ENCODE assay signal across 8 cellular contexts in genomic region chr12:56128669-56129209, GRCh38. TPM values are rescaled to one million over a fixed set of nuclear protein-coding genes. Genes with fewer than 3 reads are reported as not detected.
DNase-seq lines count a peak whose midpoint lies in the region; ATAC-seq, FAIRE-seq and TF ChIP-seq lines count a peak whose summit lies in the region.

No MANE protein-coding gene starts in this region.

- CTCF ChIA-PET in HEK293 (lab: Yijun Ruan, JAX) = interaction anchor here (0.5 to 6.8 kb wide), 14 partner anchors 8 to 1135 kb away, joined by 3 to 65 read pairs (median 3); partner anchors contain the start of genes MYL6, RPL41, SMARCC2 and ZC3H10

- H3K27ac ChIP-seq in BLaER1 (peak overlapping the region; percentile 85), HEK293 (ENCODE audit: extremely low read depth, low read depth, low read length) (peak overlapping the region; percentile 57; the same call in 1 of the 2 replicates), heart right ventricle (peak overlapping the region; percentile 36 to 94 (median 88))

- H3K4me1 Mint-ChIP-seq in activated T-helper 1 cell treated with anti-CD3 and anti-CD28 coated beads, Interleukin-12 subunit alpha, Interleukin-12 subunit beta, Interleukin-2, Interleukin-4 antibody, amounts not matched to agents 30 ng/mL and 10 ng/mL and 1 ng/mL, durations not matched to agents 14 hours and 24 hours and 36 hours (ENCODE audit: low read depth) = peaks cover 67% of the 10 kb centered on the region

- no peak for FAIRE-seq in RCC 7860 (lab: Jason Lieb, UNC)

- H3K4me2 ChIP-seq in BLaER1 = peak overlapping the region; percentile 98

- H3K36me3 Mint-ChIP-seq in activated T-helper 1 cell treated with anti-CD3 and anti-CD28 coated beads, Interleukin-12 subunit alpha, Interleukin-12 subunit beta, Interleukin-2, Interleukin-4 antibody, amounts not matched to agents 30 ng/mL and 10 ng/mL and 1 ng/mL, durations not matched to agents 14 hours and 24 hours and 36 hours (ENCODE audit: low read depth) = peaks cover 34% of the 10 kb centered on the region

- peak overlapping the region; percentile 94 for H3K27ac Mint-ChIP-seq in activated T-helper 1 cell treated with anti-CD3 and anti-CD28 coated beads, Interleukin-12 subunit alpha, Interleukin-12 subunit beta, Interleukin-2, Interleukin-4 antibody, amounts not matched to agents 30 ng/mL and 10 ng/mL and 1 ng/mL, durations not matched to agents 14 hours and 24 hours and 36 hours

- peaks cover 59% of the 10 kb centered on the region for H3K4me1 ChIP-seq in BLaER1
- peaks cover 9% of the 10 kb centered on the region for H3K4me1 ChIP-seq in HEK293 (ENCODE audit: control insufficient read depth, insufficient read depth, low read length)
- H3K4me1 ChIP-seq in heart right ventricle = peaks cover 8 to 57% (median 41%) of the 10 kb centered on the region in 9 donors

- no peaks in the 10 kb centered on the region; the same call in 1 of the 2 replicates for H4K20me1 ChIP-seq in BLaER1

- peak overlapping the region; percentile 88 for H3K9ac ChIP-seq in BLaER1

- peak overlapping the region; percentile 97 for H3K4me3 Mint-ChIP-seq in activated T-helper 1 cell treated with anti-CD3 and anti-CD28 coated beads, Interleukin-12 subunit alpha, Interleukin-12 subunit beta, Interleukin-2, Interleukin-4 antibody, amounts not matched to agents 30 ng/mL and 10 ng/mL and 1 ng/mL, durations not matched to agents 14 hours and 24 hours and 36 hours

- POLR2A ChIA-PET in HEK293 (lab: Yijun Ruan, JAX) = interaction anchor here (0.6 to 3.8 kb wide), 22 partner anchors 10 to 500 kb away, joined by 3 to 99 read pairs (median 9); partner anchors contain the start of genes MYL6, MYL6B, ORMDL2 and PA2G4

- H3K4me3 ChIP-seq in BLaER1 (peak overlapping the region; percentile 88), HEK293 (ENCODE audit: low read depth, low read length) (peak overlapping the region; percentile 80), heart right ventricle (peak overlapping the region; percentile 53 to 94 (median 84)), retinal pigment epithelial cell (ENCODE audit: low read length) (peak overlapping the region; percentile 83)

- H3K9me3 ChIP-seq in BLaER1 (no peaks in the 10 kb centered on the region), HEK293 (ENCODE audit: control insufficient read depth, insufficient read depth, low read depth, low read length) (no peaks in the 10 kb centered on the region), heart right ventricle (no peaks in the 10 kb centered on the region)

- no peaks in the 10 kb centered on the region for H3K27me3 Mint-ChIP-seq in activated T-helper 1 cell treated with anti-CD3 and anti-CD28 coated beads, Interleukin-12 subunit alpha, Interleukin-12 subunit beta, Interleukin-2, Interleukin-4 antibody, amounts not matched to agents 30 ng/mL and 10 ng/mL and 1 ng/mL, durations not matched to agents 14 hours and 24 hours and 36 hours (ENCODE audit: insufficient read depth)

- 0% methylated on average over 21 of the region's 21 CpGs for WGBS in heart right ventricle, 2 donors

- H3K36me3 ChIP-seq in BLaER1 = peaks cover 40% of the 10 kb centered on the region
- peaks cover 15 to 40% of the 10 kb centered on the region in 2 experiments; a peak in 2 of 3 replicates for H3K36me3 ChIP-seq in HEK293 (ENCODE audit: control insufficient read depth in 2 of 2, insufficient read depth in 1 of 2, low read length in 2 of 2)
- peaks cover 0 to 38% (median 16%) of the 10 kb centered on the region in 9 donors for H3K36me3 ChIP-seq in heart right ventricle

- no peak for DNase-seq in activated T-helper 1 cell treated with anti-CD3 and anti-CD28 coated beads, Interleukin-12 subunit alpha, Interleukin-12 subunit beta, Interleukin-2, Interleukin-4 antibody, amounts not matched to agents 30 ng/mL and 10 ng/mL and 1 ng/mL, durations not matched to agents 14 hours and 24 hours and 36 hours (ENCODE audit: low spot score)
- peak in 1 of 2 donors; percentile 28 for DNase-seq in heart right ventricle
- DNase-seq in retinal pigment epithelial cell (ENCODE audit: low read depth) = no peak
- no peak for DNase-seq in NCI-H2081 treated with DMSO at 0.1 percent for 48 hours (lab: John Stamatoyannopoulos, UW)
- no peak for DNase-seq in RCC 7860 (ENCODE audit: low spot score)

- peak; percentile 4 to 35 (median 10) for ATAC-seq in heart right ventricle
- ATAC-seq in GM18861 (IDR thresholded peaks at IDR 0.05; ENCODE audit: unreplicated experiment) = no peak

- no peaks in the 10 kb centered on the region for H3K9me3 Mint-ChIP-seq in activated T-helper 1 cell treated with anti-CD3 and anti-CD28 coated beads, Interleukin-12 subunit alpha, Interleukin-12 subunit beta, Interleukin-2, Interleukin-4 antibody, amounts not matched to agents 30 ng/mL and 10 ng/mL and 1 ng/mL, durations not matched to agents 14 hours and 24 hours and 36 hours

- H3K27me3 ChIP-seq in BLaER1 = no peaks in the 10 kb centered on the region
- H3K27me3 ChIP-seq in heart right ventricle = no peaks in the 10 kb centered on the region

- no peak for TF ChIP-seq CTCF in HEK293 (tag by site-specific recombination; IDR thresholded peaks at IDR 0.05)
- TF ChIP-seq CTCF in heart right ventricle (IDR thresholded peaks at IDR 0.05) = no peak
- no peak for TF ChIP-seq CTCF in retinal pigment epithelial cell (conservative IDR thresholded peaks at IDR 0.05; ENCODE audit: low read depth, low read length)

- intact Hi-C loops in activated T-helper 1 cell treated with anti-CD3 and anti-CD28 coated beads, Interleukin-12 subunit alpha, Interleukin-12 subunit beta, Interleukin-2, Interleukin-4 antibody, amounts not matched to agents 30 ng/mL and 10 ng/mL and 1 ng/mL, durations not matched to agents 14 hours and 24 hours and 36 hours (cut with micrococcal nuclease) = loop anchor here (1.0 kb wide), 2 partner anchors 24 to 155 kb away; partner anchors contain the start of gene MYL6B
- intact Hi-C loops in heart right ventricle (cut with DNase I) = loop anchor here in 6 of 10 donors (2.0 to 10.0 kb wide), 6 partner anchors 14 to 506 kb away; partner anchors contain the start of genes SMARCC2 (in 2 of the 6), SPRYD4 (in 2 of the 6) and BAZ2A (in 1 of the 6)

TF ChIP-seq in HEK293, 187 proteins besides CTCF, POLR2A, EP300 and RAD21 (continues in another document):
- TF ChIP-seq ZNF692 (tag by site-specific recombination; IDR thresholded peaks at IDR 0.05) (peak; percentile 86), ZBTB26 (tag by site-specific recombination; optimal IDR thresholded peaks at IDR 0.05) (peak; percentile 12), ZBTB21 (tag by site-specific recombination; IDR thresholded peaks at IDR 0.05) (no peak), ZNF658 (tag by site-specific recombination; IDR thresholded peaks at IDR 0.05) (no peak), SCRT2 (tag by site-specific recombination; IDR thresholded peaks at IDR 0.05) (no peak)

RNA-seq across cellular contexts. Expression of gene ESYT1, which starts 0.7 kb away (rescaled TPM):
- total RNA-seq in activated T-helper 1 cell treated with anti-CD3 and anti-CD28 coated beads, Interleukin-12 subunit alpha, Interleukin-12 subunit beta, Interleukin-2, Interleukin-4 antibody, amounts not matched to agents 30 ng/mL and 10 ng/mL and 1 ng/mL, durations not matched to agents 14 hours and 24 hours and 36 hours = 159 and 161 TPM in 2 replicates
- total RNA-seq in heart right ventricle = 10 to 100 TPM; 28.8 to 47.5 (median 31.9) TPM
- polyA plus RNA-seq in heart right ventricle = 10 to 100 TPM; 20.9 to 57.3 TPM

RNA-seq across cellular contexts. Expression of gene ZC3H10, which starts 10.7 kb away (rescaled TPM):
- 13.5 and 13.7 TPM in 2 replicates for total RNA-seq in activated T-helper 1 cell treated with anti-CD3 and anti-CD28 coated beads, Interleukin-12 subunit alpha, Interleukin-12 subunit beta, Interleukin-2, Interleukin-4 antibody, amounts not matched to agents 30 ng/mL and 10 ng/mL and 1 ng/mL, durations not matched to agents 14 hours and 24 hours and 36 hours
- total RNA-seq in heart right ventricle = 1 to 10 TPM; 3.6 to 5.8 (median 4.9) TPM
- 1 to 10 TPM; 2.1 to 3.4 TPM for polyA plus RNA-seq in heart right ventricle

RNA-seq across cellular contexts. Expression of gene RPL41, which starts 12.3 kb away (rescaled TPM):
- 3,669 and 3,676 TPM in 2 replicates for total RNA-seq in activated T-helper 1 cell treated with anti-CD3 and anti-CD28 coated beads, Interleukin-12 subunit alpha, Interleukin-12 subunit beta, Interleukin-2, Interleukin-4 antibody, amounts not matched to agents 30 ng/mL and 10 ng/mL and 1 ng/mL, durations not matched to agents 14 hours and 24 hours and 36 hours
- total RNA-seq in heart right ventricle = 1,000 to 10,000 TPM; 1,835 to 2,619 (median 2,004) TPM
- polyA plus RNA-seq in heart right ventricle = 1,000 to 10,000 TPM in 1 of 2 donors, 100 to 1,000 TPM in 1; 475 to 5,263 TPM

RNA-seq across cellular contexts. Expression of gene MYL6B, which starts 23.6 kb away (rescaled TPM):
- total RNA-seq in activated T-helper 1 cell treated with anti-CD3 and anti-CD28 coated beads, Interleukin-12 subunit alpha, Interleukin-12 subunit beta, Interleukin-2, Interleukin-4 antibody, amounts not matched to agents 30 ng/mL and 10 ng/mL and 1 ng/mL, durations not matched to agents 14 hours and 24 hours and 36 hours = 58.8 and 67.6 TPM in 2 replicates
- total RNA-seq in heart right ventricle = 10 to 100 TPM; 39.8 to 61.9 (median 49.9) TPM
- 10 to 100 TPM; 31.9 to 64.0 TPM for polyA plus RNA-seq in heart right ventricle

RNA-seq across cellular contexts. Expression of gene PA2G4, which starts 24.4 kb away (rescaled TPM):
- total RNA-seq in activated T-helper 1 cell treated with anti-CD3 and anti-CD28 coated beads, Interleukin-12 subunit alpha, Interleukin-12 subunit beta, Interleukin-2, Interleukin-4 antibody, amounts not matched to agents 30 ng/mL and 10 ng/mL and 1 ng/mL, durations not matched to agents 14 hours and 24 hours and 36 hours = 404 and 419 TPM in 2 replicates
- total RNA-seq in heart right ventricle = 10 to 100 TPM; 64.3 to 91.9 (median 71.5) TPM
- polyA plus RNA-seq in heart right ventricle = 100 to 1,000 TPM in 1 of 2 donors, 10 to 100 TPM in 1; 79.4 to 148 TPM
